Comparison of ENCODE assay signal across 3 cellular contexts in genomic region chr3:192326656-192327055, GRCh38.
TF ChIP-seq lines count a peak whose summit lies in the region.

No MANE protein-coding gene starts in this region.

TF ChIP-seq in Ishikawa, 13 proteins besides CTCF, POLR2A, EP300 and RAD21 (continued from another document):
- TF ChIP-seq USF1 (IDR thresholded peaks at IDR 0.05), result 0 out of 2 replicates have a peak, but pooled peaks have one; percentile 21

TF ChIP-seq in K562, 482 proteins besides CTCF, POLR2A, EP300 and RAD21:
- TF ChIP-seq TFE3 (CRISPR knock-in tag; IDR thresholded peaks at IDR 0.05) (peak; percentile 72), ZNF696 (CRISPR knock-in tag; conservative IDR thresholded peaks at IDR 0.05) (no peak)

TF ChIP-seq in H1, 55 proteins besides CTCF, POLR2A, EP300 and RAD21 (continued from another document):
- TF ChIP-seq TBP (IDR thresholded peaks at IDR 0.05; ENCODE audit: low read depth, low read length), result no peak
- no peak for TF ChIP-seq JUN (IDR thresholded peaks at IDR 0.05; ENCODE audit: low read depth, low read length)
